ENCODE assay signal across 9 cellular contexts in the genomic region with DNA sequence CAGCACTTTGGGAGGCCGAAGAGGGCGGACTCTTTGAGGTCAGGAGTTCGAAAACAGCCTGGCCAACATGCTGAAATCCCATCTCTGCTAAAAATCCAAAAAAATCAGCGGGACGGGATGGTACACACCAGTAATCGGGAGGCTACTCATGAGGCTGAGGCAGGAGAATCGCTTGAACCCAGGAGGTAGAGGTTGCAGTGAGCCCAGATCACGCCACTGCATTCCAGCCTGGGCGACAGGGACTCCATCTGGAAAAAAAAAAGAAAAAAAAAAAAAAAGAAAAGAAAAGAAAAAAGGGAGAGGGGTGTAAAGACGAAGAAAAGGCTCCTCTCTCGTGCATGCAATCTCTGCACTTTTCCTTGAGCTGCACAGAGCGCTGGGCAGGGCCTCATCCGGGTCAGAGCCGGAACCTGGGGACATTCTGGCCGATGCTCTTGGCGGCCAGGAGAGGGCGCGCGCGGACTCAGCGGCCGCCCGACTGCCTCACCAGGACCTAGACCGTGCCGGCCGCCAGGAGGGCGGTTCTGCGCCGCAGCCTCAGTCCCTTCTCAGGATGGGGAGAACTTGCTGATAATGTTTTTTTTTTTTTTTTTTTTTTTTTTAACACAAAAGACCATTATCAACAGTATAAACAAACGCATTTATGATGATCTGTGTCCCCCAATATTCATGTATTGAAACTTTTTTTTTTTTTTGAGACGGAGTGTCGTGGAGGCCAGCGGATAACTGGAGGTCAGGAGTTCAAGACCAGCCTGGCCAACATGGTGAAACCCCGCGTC. TPM values are rescaled to one million over a fixed set of nuclear protein-coding genes. Genes with fewer than 3 reads are reported as not detected.
DNase-seq lines count a peak whose midpoint lies in the region; ATAC-seq and TF ChIP-seq lines count a peak whose summit lies in the region.
"Had no signal": no experiment of that assay in that cellular context is flagged by ENCODE, and none has a peak within 500 bp of the region (broad histone marks: within the 10 kb centered on the region; RNA-seq: fewer than 3 reads in every experiment).

No MANE protein-coding gene starts in this region.

- H3K27ac Mint-ChIP-seq in activated T-cell treated with anti-CD3 and anti-CD28 coated beads, Interleukin-2, amount 50 U/mL, for 24 hours = no peak overlapping the region

- no peak overlapping the region for H3K4me2 ChIP-seq in neural cell (ENCODE audit: low read length)

- no peak for TF ChIP-seq EP300 in Ishikawa (IDR thresholded peaks at IDR 0.05; ENCODE audit: borderline replicate concordance)
- TF ChIP-seq EP300 in neural cell (conservative IDR thresholded peaks at IDR 0.05; ENCODE audit: poor library complexity, severe bottlenecking) = no peak

- POLR2A ChIA-PET in Panc1 (lab: Charles Lee) = interaction anchor here (0.6 kb wide), 2 partner anchors 101 to 158 kb away, joined by 3 to 7 read pairs; no protein-coding TSS in a partner anchor

- H3K9me3 Mint-ChIP-seq in activated T-cell treated with anti-CD3 and anti-CD28 coated beads, Interleukin-2, amount 50 U/mL, for 24 hours = no peaks in the 10 kb centered on the region

- no peak overlapping the region for H2AFZ ChIP-seq in neural cell (ENCODE audit: low read depth, low read length)

- peaks cover 3% of the 10 kb centered on the region; the same call in 1 of the 2 replicates for H3K9me3 ChIP-seq in Panc1 (ENCODE audit: control insufficient read depth, insufficient read depth, low read depth, low read length)
- no peaks in the 10 kb centered on the region for H3K9me3 ChIP-seq in neural cell (ENCODE audit: low read length)

- peaks cover 13% of the 10 kb centered on the region; the same call in 1 of the 2 replicates for H3K4me1 ChIP-seq in Panc1 (ENCODE audit: control insufficient read depth, insufficient read depth, low read length)

- CTCF ChIA-PET in Panc1 (lab: Charles Lee) = interaction anchor here (0.5 to 0.6 kb wide), 4 partner anchors 31 to 1494 kb away, joined by 3 to 11 read pairs (median 7); no protein-coding TSS in a partner anchor

- no peaks in the 10 kb centered on the region for H4K20me1 ChIP-seq in neural cell (ENCODE audit: insufficient read depth)

- H3F3A ChIP-seq in neural cell (ENCODE audit: insufficient read depth, low read length, poor library complexity, severe bottlenecking) = no peaks in the 10 kb centered on the region

- no peak overlapping the region for H3K4me3 Mint-ChIP-seq in activated T-cell treated with anti-CD3 and anti-CD28 coated beads, Interleukin-2, amount 50 U/mL, for 24 hours

- TF ChIP-seq CTCF in Panc1 (IDR thresholded peaks at IDR 0.05) (peak; percentile 99), fibroblast of mammary gland (conservative IDR thresholded peaks at IDR 0.05; ENCODE audit: control insufficient read depth, insufficient read depth, low read depth, low read length) (peak; percentile 65), neural cell (IDR thresholded peaks at IDR 0.05; ENCODE audit: poor library complexity, severe bottlenecking) (peak; percentile 71)

- H3K27me3 Mint-ChIP-seq in activated T-cell treated with anti-CD3 and anti-CD28 coated beads, Interleukin-2, amount 50 U/mL, for 24 hours = no peaks in the 10 kb centered on the region

- ATAC-seq in GM18907 (IDR thresholded peaks at IDR 0.05; ENCODE audit: unreplicated experiment) = peak; percentile 70
- ATAC-seq in Panc1 = peak; percentile 99

- H3K9me2 ChIP-seq in neural cell (ENCODE audit: insufficient read depth, low read length) = no peaks in the 10 kb centered on the region

- intact Hi-C loops in Panc1 (cut with micrococcal nuclease; ENCODE audit: unreplicated experiment) = no loop called here

- no peaks in the 10 kb centered on the region for H3K79me2 ChIP-seq in neural cell (replicated peaks; ENCODE audit: insufficient read depth, low read length)

- in situ Hi-C loops in Panc1 (cut with HindIII; ENCODE audit: low pct_unique_long_range_greater_than_20kb, low sequenced_read_pairs) = no loop called here

- TF ChIP-seq RAD21 in Ishikawa (IDR thresholded peaks at IDR 0.05; ENCODE audit: low read depth) = peak; percentile 68; the same call in 1 of the 2 replicates
- no peak for TF ChIP-seq RAD21 in neural cell (conservative IDR thresholded peaks at IDR 0.05)

- peaks cover 2% of the 10 kb centered on the region for H3K4me1 Mint-ChIP-seq in activated T-cell treated with anti-CD3 and anti-CD28 coated beads, Interleukin-2, amount 50 U/mL, for 24 hours (ENCODE audit: low read depth)

- no TSS peak for BruUV-seq in Panc1 (replicated peaks; lab: Mats Ljungman, UMichigan)

- H3K27me3 ChIP-seq in Panc1 (ENCODE audit: control insufficient read depth, insufficient read depth, low read length) = no peaks in the 10 kb centered on the region
- H3K27me3 ChIP-seq in neural cell (ENCODE audit: insufficient read depth, low read depth, low read length) = peaks cover 21% of the 10 kb centered on the region

- H3K9ac ChIP-seq in neural cell (ENCODE audit: low read length) = no peak overlapping the region

- H3K27ac ChIP-seq in Panc1 (ENCODE audit: low read length) (peak overlapping the region; percentile 44), neural cell (ENCODE audit: low read length) (no peak overlapping the region)

- H3K36me3 ChIP-seq in Panc1 (ENCODE audit: control insufficient read depth, insufficient read depth, low read length) (no peaks in the 10 kb centered on the region), neural cell (ENCODE audit: insufficient read depth, low read length) (no peaks in the 10 kb centered on the region)

- peak; percentile 78 for DNase-seq in AG08395 (ENCODE audit: low spot score)
- no peak for DNase-seq in Panc1 (ENCODE audit: low read depth, low spot score)
- DNase-seq in activated T-cell treated with anti-CD3 and anti-CD28 coated beads, Interleukin-2, amount 50 U/mL, for 24 hours = peak; percentile 77
- peak; percentile 75 for DNase-seq in fibroblast of mammary gland (ENCODE audit: low read depth)
- DNase-seq in superior temporal gyrus (ENCODE audit: extremely low spot score) = peak; percentile 81

- H3K4me3 ChIP-seq in Panc1 (ENCODE audit: low read depth in 2 of 2, low read length in 2 of 2) (peak overlapping the region; percentile 2 to 33; a peak in 2 of 4 replicates), fibroblast of mammary gland (ENCODE audit: control insufficient read depth, low read depth, low read length) (no peak overlapping the region), neural cell (ENCODE audit: low read length) (no peak overlapping the region)

- H3K36me3 Mint-ChIP-seq in activated T-cell treated with anti-CD3 and anti-CD28 coated beads, Interleukin-2, amount 50 U/mL, for 24 hours (ENCODE audit: low read depth) = no peaks in the 10 kb centered on the region

TF ChIP-seq in Ishikawa, 13 proteins besides CTCF, POLR2A, EP300 and RAD21 (continues in another document):
- TF ChIP-seq, protein P1, sequence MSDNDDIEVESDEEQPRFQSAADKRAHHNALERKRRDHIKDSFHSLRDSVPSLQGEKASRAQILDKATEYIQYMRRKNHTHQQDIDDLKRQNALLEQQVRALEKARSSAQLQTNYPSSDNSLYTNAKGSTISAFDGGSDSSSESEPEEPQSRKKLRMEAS (IDR thresholded peaks at IDR 0.05) = 0 out of 2 replicates have a peak, but pooled peaks have one; percentile 1
- TF ChIP-seq TCF12 (IDR thresholded peaks at IDR 0.05; ENCODE audit: low read depth) = no peak
- no peak for TF ChIP-seq CEBPB (IDR thresholded peaks at IDR 0.05)
- no peak for TF ChIP-seq TAF1 (IDR thresholded peaks at IDR 0.05; ENCODE audit: low read depth)

TF ChIP-seq in neural cell, 6 proteins besides CTCF, POLR2A, EP300 and RAD21:
- TF ChIP-seq EZH2 (IDR thresholded peaks at IDR 0.05; ENCODE audit: borderline replicate concordance, insufficient read depth, low read length, poor library complexity, severe bottlenecking) (no peak), POLR2AphosphoS5 (IDR thresholded peaks at IDR 0.05) (no peak), SMC3 (conservative IDR thresholded peaks at IDR 0.05; ENCODE audit: poor library complexity) (peak; percentile 60), MXI1 (conservative IDR thresholded peaks at IDR 0.05; ENCODE audit: poor library complexity, severe bottlenecking) (no peak)
- TF ChIP-seq, protein P2, sequence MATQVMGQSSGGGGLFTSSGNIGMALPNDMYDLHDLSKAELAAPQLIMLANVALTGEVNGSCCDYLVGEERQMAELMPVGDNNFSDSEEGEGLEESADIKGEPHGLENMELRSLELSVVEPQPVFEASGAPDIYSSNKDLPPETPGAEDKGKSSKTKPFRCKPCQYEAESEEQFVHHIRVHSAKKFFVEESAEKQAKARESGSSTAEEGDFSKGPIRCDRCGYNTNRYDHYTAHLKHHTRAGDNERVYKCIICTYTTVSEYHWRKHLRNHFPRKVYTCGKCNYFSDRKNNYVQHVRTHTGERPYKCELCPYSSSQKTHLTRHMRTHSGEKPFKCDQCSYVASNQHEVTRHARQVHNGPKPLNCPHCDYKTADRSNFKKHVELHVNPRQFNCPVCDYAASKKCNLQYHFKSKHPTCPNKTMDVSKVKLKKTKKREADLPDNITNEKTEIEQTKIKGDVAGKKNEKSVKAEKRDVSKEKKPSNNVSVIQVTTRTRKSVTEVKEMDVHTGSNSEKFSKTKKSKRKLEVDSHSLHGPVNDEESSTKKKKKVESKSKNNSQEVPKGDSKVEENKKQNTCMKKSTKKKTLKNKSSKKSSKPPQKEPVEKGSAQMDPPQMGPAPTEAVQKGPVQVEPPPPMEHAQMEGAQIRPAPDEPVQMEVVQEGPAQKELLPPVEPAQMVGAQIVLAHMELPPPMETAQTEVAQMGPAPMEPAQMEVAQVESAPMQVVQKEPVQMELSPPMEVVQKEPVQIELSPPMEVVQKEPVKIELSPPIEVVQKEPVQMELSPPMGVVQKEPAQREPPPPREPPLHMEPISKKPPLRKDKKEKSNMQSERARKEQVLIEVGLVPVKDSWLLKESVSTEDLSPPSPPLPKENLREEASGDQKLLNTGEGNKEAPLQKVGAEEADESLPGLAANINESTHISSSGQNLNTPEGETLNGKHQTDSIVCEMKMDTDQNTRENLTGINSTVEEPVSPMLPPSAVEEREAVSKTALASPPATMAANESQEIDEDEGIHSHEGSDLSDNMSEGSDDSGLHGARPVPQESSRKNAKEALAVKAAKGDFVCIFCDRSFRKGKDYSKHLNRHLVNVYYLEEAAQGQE (IDR thresholded peaks at IDR 0.05; ENCODE audit: borderline replicate concordance) = no peak

RNA-seq across cellular contexts. Expression of gene FLYWCH2, which starts 8.2 kb away (rescaled TPM):
- 77.3 TPM for total RNA-seq in Panc1 (2021; ENCODE audit: unreplicated experiment)
- 161 TPM for polyA plus RNA-seq in Panc1 (2012; ENCODE audit: insufficient read length)
- 193 and 211 TPM in 2 replicates for polyA plus RNA-seq in neural cell
- polyA minus RNA-seq in neural cell = 82.0 and 95.0 TPM in 2 replicates

RNA-seq across cellular contexts. Expression of gene PRSS22, which starts 16.8 kb away (rescaled TPM):
- total RNA-seq in Panc1 (2021; ENCODE audit: unreplicated experiment) = 23.9 TPM
- polyA plus RNA-seq in Panc1 (2012; ENCODE audit: insufficient read length) = 37.3 TPM
- polyA plus RNA-seq in neural cell = not detected in 2 replicates
- not detected in 2 replicates for polyA minus RNA-seq in neural cell

RNA-seq across cellular contexts. Expression of gene FLYWCH1, which starts 37.0 kb away (rescaled TPM):
- 67.9 TPM for total RNA-seq in Panc1 (2021; ENCODE audit: unreplicated experiment)
- polyA plus RNA-seq in Panc1 (2012; ENCODE audit: insufficient read length) = 76.9 TPM
- polyA plus RNA-seq in neural cell = 33.0 and 41.4 TPM in 2 replicates
- 36.5 and 48.2 TPM in 2 replicates for polyA minus RNA-seq in neural cell

RNA-seq across cellular contexts. Expression of gene ZG16B, which starts 44.7 kb away (rescaled TPM):
- total RNA-seq in Panc1 (2021; ENCODE audit: unreplicated experiment) = 9.1 TPM
- polyA plus RNA-seq in Panc1 (2012; ENCODE audit: insufficient read length) = 8.3 TPM
- polyA plus RNA-seq in neural cell = not detected in 2 replicates
- not detected in 2 replicates for polyA minus RNA-seq in neural cell

RNA-seq across cellular contexts. Expression of gene PRSS21, which starts 57.7 kb away (rescaled TPM):
- total RNA-seq in Panc1 (2021; ENCODE audit: unreplicated experiment) = not detected
- polyA plus RNA-seq in Panc1 (2012; ENCODE audit: insufficient read length) = not detected
- polyA plus RNA-seq in neural cell = not detected in 2 replicates
- not detected in 2 replicates for polyA minus RNA-seq in neural cell
- total RNA-seq: urinary bladder had no signal

Comparison
In these comparisons a context has a peak if more than half of its experiments do, and no peak if none do; other contexts are left out.
1. H3K4me3 ChIP-seq: peak in Panc1 (2 of 2); none in fibroblast of mammary gland (single experiment) and neural cell (single experiment).
2. Peak in every context shown above with its lines, with median percentiles within 50 percentile points of each other: CTCF ChIP-seq.